ENCODE assay signal across 9 cellular contexts in genomic region chr1:212752934-212753497, GRCh38. TPM values are rescaled to one million over a fixed set of nuclear protein-coding genes. Genes with fewer than 3 reads are reported as not detected.
DNase-seq lines count a peak whose midpoint lies in the region; ATAC-seq and TF ChIP-seq lines count a peak whose summit lies in the region.
"Had no signal": no experiment of that assay in that cellular context is flagged by ENCODE, and none has a peak within 500 bp of the region (broad histone marks: within the 10 kb centered on the region; RNA-seq: fewer than 3 reads in every experiment).

No MANE protein-coding gene starts in this region.

- H3K4me2 ChIP-seq in GM23338, result peak overlapping the region; percentile 64
- H3K4me2 ChIP-seq in PC-9, result no peak overlapping the region

- H3K27me3 Mint-ChIP-seq in GM23338 (ENCODE audit: insufficient read depth, low read depth, poor library complexity), result no peaks in the 10 kb centered on the region
- H3K27me3 Mint-ChIP-seq in activated T-helper 2 cell treated with anti-CD3 and anti-CD28 coated beads, Interferon-gamma antibody, Interleukin-2, Interleukin-4, amounts not matched to agents 10 μg/mL and 5 μg/mL and 100 μg/mL, durations not matched to agents 14 hours and 24 hours and 36 hours (ENCODE audit: low read depth), result no peaks in the 10 kb centered on the region
- H3K27me3 Mint-ChIP-seq in naive thymus-derived CD4-positive, alpha-beta T cell, result no peaks in the 10 kb centered on the region

- no peaks in the 10 kb centered on the region for H3K36me3 Mint-ChIP-seq in GM23338 (ENCODE audit: low read depth)
- peaks cover 16% of the 10 kb centered on the region for H3K36me3 Mint-ChIP-seq in activated T-helper 2 cell treated with anti-CD3 and anti-CD28 coated beads, Interferon-gamma antibody, Interleukin-2, Interleukin-4, amounts not matched to agents 10 μg/mL and 5 μg/mL and 100 μg/mL, durations not matched to agents 14 hours and 24 hours and 36 hours (ENCODE audit: low read depth)
- peaks cover 0 to 7% (median 5%) of the 10 kb centered on the region in 5 donors for H3K36me3 Mint-ChIP-seq in naive thymus-derived CD4-positive, alpha-beta T cell

- H3K27ac Mint-ChIP-seq in GM23338, result no peak overlapping the region
- H3K27ac Mint-ChIP-seq in activated T-helper 2 cell treated with anti-CD3 and anti-CD28 coated beads, Interferon-gamma antibody, Interleukin-2, Interleukin-4, amounts not matched to agents 10 μg/mL and 5 μg/mL and 100 μg/mL, durations not matched to agents 14 hours and 24 hours and 36 hours, result peak overlapping the region; percentile 46
- H3K27ac Mint-ChIP-seq in naive thymus-derived CD4-positive, alpha-beta T cell, result peak overlapping the region; percentile 24 to 95 (median 86)

- H3K4me3 Mint-ChIP-seq in GM23338, result no peak overlapping the region
- no peak overlapping the region for H3K4me3 Mint-ChIP-seq in activated T-helper 2 cell treated with anti-CD3 and anti-CD28 coated beads, Interferon-gamma antibody, Interleukin-2, Interleukin-4, amounts not matched to agents 10 μg/mL and 5 μg/mL and 100 μg/mL, durations not matched to agents 14 hours and 24 hours and 36 hours (ENCODE audit: low read depth)
- peak overlapping the region; percentile 25 to 85 (median 76) for H3K4me3 Mint-ChIP-seq in naive thymus-derived CD4-positive, alpha-beta T cell

- no peaks in the 10 kb centered on the region for H3K9me3 Mint-ChIP-seq in GM23338
- no peaks in the 10 kb centered on the region for H3K9me3 Mint-ChIP-seq in activated T-helper 2 cell treated with anti-CD3 and anti-CD28 coated beads, Interferon-gamma antibody, Interleukin-2, Interleukin-4, amounts not matched to agents 10 μg/mL and 5 μg/mL and 100 μg/mL, durations not matched to agents 14 hours and 24 hours and 36 hours
- H3K9me3 Mint-ChIP-seq in naive thymus-derived CD4-positive, alpha-beta T cell, result no peaks in the 10 kb centered on the region

- H3K27me3 ChIP-seq in GM23338 (ENCODE audit: insufficient read depth), result no peaks in the 10 kb centered on the region
- no peaks in the 10 kb centered on the region for H3K27me3 ChIP-seq in naive thymus-derived CD4-positive, alpha-beta T cell (ENCODE audit: control insufficient read depth in 2 of 2, insufficient read depth in 2 of 2, low read length in 2 of 2)
- no peaks in the 10 kb centered on the region for H3K27me3 ChIP-seq in PC-9 (ENCODE audit: insufficient read depth, low read depth)
- H3K27me3 ChIP-seq: tibial nerve had no signal

- H3K4me3 ChIP-seq in GM23338, result no peak overlapping the region
- H3K4me3 ChIP-seq in naive thymus-derived CD4-positive, alpha-beta T cell (ENCODE audit: low read length), result peak overlapping the region; percentile 27
- H3K4me3 ChIP-seq in PC-9, result no peak overlapping the region

- H4K20me1 ChIP-seq in GM23338 (replicated peaks; ENCODE audit: insufficient read depth) (peaks cover 8% of the 10 kb centered on the region), PC-9 (ENCODE audit: insufficient read depth) (no peaks in the 10 kb centered on the region; the same call in 1 of the 2 replicates)

- H3K9me2 ChIP-seq in GM23338 (ENCODE audit: insufficient read depth), result no peaks in the 10 kb centered on the region
- no peaks in the 10 kb centered on the region for H3K9me2 ChIP-seq in PC-9 (ENCODE audit: insufficient read depth)

- DNase-seq in EL (peak; percentile 4), GM23338 (ENCODE audit: low spot score) (no peak), PC-9 (no peak), DMS 273 treated with DMSO at 0.1 percent for 48 hours (lab: John Stamatoyannopoulos, UW) (no peak)
- DNase-seq in activated T-helper 2 cell treated with anti-CD3 and anti-CD28 coated beads, Interferon-gamma antibody, Interleukin-2, Interleukin-4, amounts not matched to agents 10 μg/mL and 5 μg/mL and 100 μg/mL, durations not matched to agents 14 hours and 24 hours and 36 hours (ENCODE audit: low spot score), result no peak
- peak in 3 of 9 donors; percentile 4 to 16 (median 13) for DNase-seq in naive thymus-derived CD4-positive, alpha-beta T cell

- CTCF ChIA-PET in naive thymus-derived CD4-positive, alpha-beta T cell (lab: Charles Lee), result interaction anchor here (1.4 to 5.9 kb wide), 3 partner anchors 29 to 88 kb away, joined by 4 to 18 read pairs (median 5); no protein-coding TSS in a partner anchor
- CTCF ChIA-PET in PC-9 (lab: Charles Lee), result no interaction called here

- ATAC-seq in GM23338 (no peak), GM21723 (IDR thresholded peaks at IDR 0.05; ENCODE audit: unreplicated experiment) (no peak), HG03039 (IDR thresholded peaks at IDR 0.05; ENCODE audit: unreplicated experiment) (no peak)
- peak; percentile 26 for ATAC-seq in naive thymus-derived CD4-positive, alpha-beta T cell

- H3K4me1 Mint-ChIP-seq in GM23338, result peaks cover 41% of the 10 kb centered on the region
- peaks cover 36% of the 10 kb centered on the region for H3K4me1 Mint-ChIP-seq in activated T-helper 2 cell treated with anti-CD3 and anti-CD28 coated beads, Interferon-gamma antibody, Interleukin-2, Interleukin-4, amounts not matched to agents 10 μg/mL and 5 μg/mL and 100 μg/mL, durations not matched to agents 14 hours and 24 hours and 36 hours (ENCODE audit: low read depth)
- peaks cover 30 to 83% (median 57%) of the 10 kb centered on the region in 7 donors for H3K4me1 Mint-ChIP-seq in naive thymus-derived CD4-positive, alpha-beta T cell

- H2AFZ ChIP-seq in GM23338 (no peak overlapping the region), PC-9 (no peak overlapping the region)

- H3K4me1 ChIP-seq in GM23338 (ENCODE audit: insufficient read depth) (peaks cover 47% of the 10 kb centered on the region), PC-9 (replicated peaks; ENCODE audit: insufficient read depth) (no peaks in the 10 kb centered on the region)
- H3K4me1 ChIP-seq in naive thymus-derived CD4-positive, alpha-beta T cell (ENCODE audit: control insufficient read depth in 2 of 2, insufficient read depth in 2 of 2, low read length in 2 of 2), result peaks cover 5 to 36% of the 10 kb centered on the region in 2 donors

- H3K79me2 ChIP-seq in GM23338 (replicated peaks; ENCODE audit: insufficient read depth) (peaks cover 51% of the 10 kb centered on the region), PC-9 (ENCODE audit: low read depth) (no peaks in the 10 kb centered on the region)

- H3K27ac ChIP-seq in GM23338 (ENCODE audit: low read depth) (no peak overlapping the region), PC-9 (no peak overlapping the region)
- peak overlapping the region; percentile 63 for H3K27ac ChIP-seq in naive thymus-derived CD4-positive, alpha-beta T cell (ENCODE audit: low read depth, low read length)

- POLR2A ChIA-PET in naive thymus-derived CD4-positive, alpha-beta T cell (lab: Charles Lee), result interaction anchor here (0.7 to 3.8 kb wide), 4 partner anchors 9 to 55 kb away, joined by 3 to 21 read pairs (median 4); partner anchors contain the start of genes NSL1 and TATDN3
- POLR2A ChIA-PET in PC-9 (lab: Charles Lee; ENCODE audit: unreplicated experiment), result no interaction called here

- TF ChIP-seq CTCF in GM23338 (conservative IDR thresholded peaks at IDR 0.05; ENCODE audit: low read depth in 2 of 2) (no peak), PC-9 (conservative IDR thresholded peaks at IDR 0.05) (no peak)

- no peaks in the 10 kb centered on the region; the same call in 1 of the 2 replicates for H3K36me3 ChIP-seq in GM23338 (ENCODE audit: insufficient read depth)
- no peaks in the 10 kb centered on the region for H3K36me3 ChIP-seq in naive thymus-derived CD4-positive, alpha-beta T cell (ENCODE audit: control insufficient read depth in 2 of 3, insufficient read depth in 3 of 3, low read length in 3 of 3)
- H3K36me3 ChIP-seq in PC-9 (ENCODE audit: low read depth), result no peaks in the 10 kb centered on the region

- intact Hi-C loops in activated T-helper 2 cell treated with anti-CD3 and anti-CD28 coated beads, Interferon-gamma antibody, Interleukin-2, Interleukin-4, amounts not matched to agents 10 μg/mL and 5 μg/mL and 100 μg/mL, durations not matched to agents 14 hours and 24 hours and 36 hours (cut with micrococcal nuclease), result loop anchor here (1.0 to 2.0 kb wide), 4 partner anchors 13 to 54 kb away; partner anchors contain the start of gene BATF3
- intact Hi-C loops in naive thymus-derived CD4-positive, alpha-beta T cell (cut with micrococcal nuclease), result loop anchor here (2.0 to 5.0 kb wide), 2 partner anchors 54 to 146 kb away; partner anchors contain the start of genes ATF3 (in 1 of the 2) and BATF3 (in 1 of the 2)
- intact Hi-C loops in PC-9 (cut with micrococcal nuclease; ENCODE audit: unreplicated experiment), result no loop called here

- no TSS peak for BruUV-seq in PC-9 (replicated peaks; lab: Mats Ljungman, UMichigan)

- H3F3A ChIP-seq in GM23338 (replicated peaks; ENCODE audit: low read depth) (0 out of 2 replicates have a peak, but pooled peaks cover 3% of the 10 kb centered on the region), PC-9 (ENCODE audit: insufficient read depth, low read depth) (no peaks in the 10 kb centered on the region; the same call in 1 of the 2 replicates)

- H3K9me3 ChIP-seq in naive thymus-derived CD4-positive, alpha-beta T cell (ENCODE audit: control insufficient read depth in 2 of 3, low read length in 3 of 3), result no peaks in the 10 kb centered on the region
- H3K9me3 ChIP-seq in PC-9 (ENCODE audit: insufficient read depth, low read depth), result no peaks in the 10 kb centered on the region
- H3K9me3 ChIP-seq: tibial nerve had no signal

RNA-seq across cellular contexts. Expression of gene NSL1, which starts 38.6 kb away (rescaled TPM):
- 61.0 and 96.8 TPM in 2 replicates for total RNA-seq in GM23338 (2014; rRNA removed; shearing (Covaris generic))
- 93.5 and 102 TPM in 2 replicates for polyA plus RNA-seq in GM23338 (2016; fragmentation: Nextera tagmentation; extraction: Ambion mirVana)
- 45.4 and 52.6 TPM in 2 replicates for total RNA-seq in activated T-helper 2 cell treated with anti-CD3 and anti-CD28 coated beads, Interferon-gamma antibody, Interleukin-2, Interleukin-4, amounts not matched to agents 10 μg/mL and 5 μg/mL and 100 μg/mL, durations not matched to agents 14 hours and 24 hours and 36 hours
- 10 to 100 TPM; 22.3 to 42.3 (median 37.7) TPM for total RNA-seq in naive thymus-derived CD4-positive, alpha-beta T cell
- polyA plus RNA-seq in naive thymus-derived CD4-positive, alpha-beta T cell, result 10 to 100 TPM; 77.4 to 79.3 TPM
- 28.9 and 32.4 TPM in 2 replicates for total RNA-seq in PC-9 (2021)

RNA-seq across cellular contexts. Expression of gene TATDN3, which starts 38.7 kb away (rescaled TPM):
- 10.9 and 23.7 TPM in 2 replicates for total RNA-seq in GM23338 (2014; rRNA removed; shearing (Covaris generic))
- 17.9 and 24.2 TPM in 2 replicates for polyA plus RNA-seq in GM23338 (2016; fragmentation: Nextera tagmentation; extraction: Ambion mirVana)
- 16.7 and 18.7 TPM in 2 replicates for total RNA-seq in activated T-helper 2 cell treated with anti-CD3 and anti-CD28 coated beads, Interferon-gamma antibody, Interleukin-2, Interleukin-4, amounts not matched to agents 10 μg/mL and 5 μg/mL and 100 μg/mL, durations not matched to agents 14 hours and 24 hours and 36 hours
- total RNA-seq in naive thymus-derived CD4-positive, alpha-beta T cell, result 10 to 100 TPM; 10.0 to 17.7 (median 13.9) TPM
- polyA plus RNA-seq in naive thymus-derived CD4-positive, alpha-beta T cell, result 10 to 100 TPM; 16.5 to 19.2 TPM
- 10.2 and 12.3 TPM in 2 replicates for total RNA-seq in PC-9 (2021)

RNA-seq across cellular contexts. Expression of gene BATF3, which starts 53.4 kb away (rescaled TPM):
- total RNA-seq in GM23338 (2014; rRNA removed; shearing (Covaris generic)), result 3.6 and 6.8 TPM in 2 replicates
- 7.8 and 8.6 TPM in 2 replicates for polyA plus RNA-seq in GM23338 (2016; fragmentation: Nextera tagmentation; extraction: Ambion mirVana)
- 246 and 249 TPM in 2 replicates for total RNA-seq in activated T-helper 2 cell treated with anti-CD3 and anti-CD28 coated beads, Interferon-gamma antibody, Interleukin-2, Interleukin-4, amounts not matched to agents 10 μg/mL and 5 μg/mL and 100 μg/mL, durations not matched to agents 14 hours and 24 hours and 36 hours
- 10 to 100 TPM in 1 of 5 experiments, 1 to 10 TPM in 3, under 1 TPM in 1; 0.27 to 40.2 (median 1.2) TPM for total RNA-seq in naive thymus-derived CD4-positive, alpha-beta T cell
- polyA plus RNA-seq in naive thymus-derived CD4-positive, alpha-beta T cell, result under 1 TPM; 0.69 to 0.98 TPM
- total RNA-seq in PC-9 (2021), result 0.50 and 1.3 TPM in 2 replicates

Comparison
In these comparisons a context has a peak if more than half of its experiments do, and no peak if none do; other contexts are left out.
1. H3K4me3 Mint-ChIP-seq: peak in naive thymus-derived CD4-positive, alpha-beta T cell (10 of 10); none in GM23338 (single experiment) and activated T-helper 2 cell treated with anti-CD3 and anti-CD28 coated beads, Interferon-gamma antibody, Interleukin-2, Interleukin-4, amounts not matched to agents 10 μg/mL and 5 μg/mL and 100 μg/mL, durations not matched to agents 14 hours and 24 hours and 36 hours (single experiment).